1 cellular context compared by ENCODE assay signal in the genomic region with DNA sequence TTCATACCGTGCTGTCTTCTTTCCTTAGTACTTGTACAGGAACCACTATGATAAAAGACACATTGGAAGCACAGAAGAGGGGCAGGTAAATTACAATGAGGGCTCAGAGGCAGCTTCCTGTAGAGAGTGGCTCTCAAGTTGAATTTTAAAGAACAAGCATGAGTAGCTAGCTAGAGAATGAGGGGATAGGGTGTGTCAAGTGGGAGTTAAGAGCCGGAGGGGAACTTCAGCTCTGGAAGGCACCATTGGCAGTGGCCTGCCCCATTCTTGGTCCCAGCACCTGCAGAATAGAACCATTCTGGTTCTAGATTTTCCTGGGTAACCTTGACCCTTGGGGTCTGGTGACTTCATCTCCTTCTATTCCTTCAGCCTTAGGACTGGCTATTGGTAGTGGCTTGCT.
TF ChIP-seq lines count a peak whose summit lies in the region.

No MANE protein-coding gene starts in this region.

TF ChIP-seq in GM23338, 12 proteins besides CTCF, POLR2A, EP300 and RAD21 (continued from another document):
- TF ChIP-seq NANOG (IDR thresholded peaks at IDR 0.05; ENCODE audit: borderline replicate concordance) (no peak), ZNF331 (CRISPR knock-in tag; IDR thresholded peaks at IDR 0.05; ENCODE audit: low read depth) (no peak)
TF ChIP-seq in GM23338: peak in this region for 0.
